In the genomic region with DNA sequence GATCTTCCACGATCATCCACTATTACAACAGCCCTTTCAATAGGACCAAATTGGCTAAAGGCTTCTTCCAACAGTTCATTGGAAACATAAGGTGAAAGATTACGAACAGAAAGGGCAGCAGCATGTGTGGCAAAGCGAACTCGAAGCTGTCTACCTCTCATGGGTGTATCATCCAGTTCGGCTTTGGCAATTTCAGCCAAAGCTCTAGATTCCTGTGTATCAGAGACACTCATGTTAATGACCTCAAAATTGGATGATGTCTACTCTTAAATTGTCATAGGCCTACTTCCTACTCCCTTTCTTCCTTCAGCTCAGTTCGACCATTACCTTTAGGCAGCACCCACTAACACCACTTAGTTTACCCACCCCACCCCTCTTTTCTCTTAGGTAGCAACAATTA, we compare ENCODE assay signal across 8 cellular contexts. TPM values are rescaled to one million over a fixed set of nuclear protein-coding genes. Genes with fewer than 3 reads are reported as not detected.
DNase-seq lines count a peak whose midpoint lies in the region; ATAC-seq and TF ChIP-seq lines count a peak whose summit lies in the region.

No MANE protein-coding gene starts in this region.

- peaks cover 17 to 59% (median 34%) of the 10 kb centered on the region in 3 donors for H3K36me3 ChIP-seq in esophagus squamous epithelium
- H3K36me3 ChIP-seq in prostate gland = peaks cover 20 to 27% of the 10 kb centered on the region in 2 donors

- H3K27me3 ChIP-seq in esophagus squamous epithelium = no peaks in the 10 kb centered on the region
- no peaks in the 10 kb centered on the region for H3K27me3 ChIP-seq in prostate gland (replicated peaks; ENCODE audit: insufficient read depth)

- intact Hi-C loops in esophagus squamous epithelium (cut with DNase I) = no loop called here
- intact Hi-C loops in prostate gland (cut with DNase I) = loop anchor here (5.0 kb wide), 1 partner anchor 367 kb away; the partner anchor contains the start of genes KIAA0319L and NCDN

- DNase-seq in GM12864 (ENCODE audit: low read depth) (no peak), RKO (ENCODE audit: low spot score) (peak; percentile 63), esophagus squamous epithelium (lab: John Stamatoyannopoulos, UW) (no peak), prostate gland (ENCODE audit: low spot score) (no peak), HEK293T (ENCODE audit: extremely low spot score) (no peak)

- H3K4me3 ChIP-seq in GM12864 (ENCODE audit: low read depth, low read length) (peak overlapping the region; percentile 93), esophagus squamous epithelium (peak overlapping the region; percentile 89 to 99 (median 96)), prostate gland (peak overlapping the region; percentile 97 to 100)

- POLR2A ChIA-PET in HEK293T (lab: Yijun Ruan, JAX) = interaction anchor here (1.1 to 1.2 kb wide), 2 partner anchors 13 to 18 kb away, joined by 3 read pairs; no protein-coding TSS in a partner anchor

- WGBS in esophagus squamous epithelium, 2 donors = 3% methylated on average over 6 of the region's 6 CpGs
- 3% methylated on average over 6 of the region's 6 CpGs for WGBS in prostate gland

- H3K4me1 ChIP-seq in esophagus squamous epithelium (peaks cover 7 to 69% (median 42%) of the 10 kb centered on the region in 3 donors), prostate gland (replicated peaks) (peaks cover 25% of the 10 kb centered on the region)

- TF ChIP-seq CTCF in GM12864 (IDR thresholded peaks at IDR 0.05; ENCODE audit: low read depth, low read length, missing control alignments) (no peak), esophagus squamous epithelium (IDR thresholded peaks at IDR 0.05) (no peak), prostate gland (IDR thresholded peaks at IDR 0.05) (no peak)

- H3K27ac ChIP-seq in esophagus squamous epithelium = peak overlapping the region in 3 of 4 donors; percentile 97 to 100 (median 99)
- H3K27ac ChIP-seq in prostate gland = peak overlapping the region; percentile 99

- no peaks in the 10 kb centered on the region for H3K9me3 ChIP-seq in esophagus squamous epithelium
- H3K9me3 ChIP-seq in prostate gland = no peaks in the 10 kb centered on the region

- CTCF ChIA-PET in HEK293T (lab: Yijun Ruan, JAX) = no interaction called here

- no peak for TF ChIP-seq POLR2A in esophagus squamous epithelium (IDR thresholded peaks at IDR 0.05)
- TF ChIP-seq POLR2A in prostate gland (IDR thresholded peaks at IDR 0.05) = no peak

- ATAC-seq in HG03457 (IDR thresholded peaks at IDR 0.05; ENCODE audit: unreplicated experiment) (no peak), HG03565 (IDR thresholded peaks at IDR 0.05; ENCODE audit: unreplicated experiment) (no peak), HG02571 (IDR thresholded peaks at IDR 0.05; ENCODE audit: unreplicated experiment) (no peak)

TF ChIP-seq in HEK293T, 16 proteins besides CTCF, POLR2A, EP300 and RAD21:
- TF ChIP-seq L3MBTL2 (conservative IDR thresholded peaks at IDR 0.05) (no peak), HDGF (IDR thresholded peaks at IDR 0.05; ENCODE audit: borderline replicate concordance) (no peak), LEF1 (IDR thresholded peaks at IDR 0.05; ENCODE audit: borderline replicate concordance) (no peak), FOXM1 (IDR thresholded peaks at IDR 0.05; ENCODE audit: borderline replicate concordance) (no peak), ELF4 (IDR thresholded peaks at IDR 0.05) (no peak), TARDBP (IDR thresholded peaks at IDR 0.05) (no peak), FOXK2 (IDR thresholded peaks at IDR 0.05) (no peak), FOXA1 (IDR thresholded peaks at IDR 0.05) (no peak), SUZ12 (IDR thresholded peaks at IDR 0.05) (no peak), CTBP1 (IDR thresholded peaks at IDR 0.05; ENCODE audit: borderline replicate concordance) (no peak), SP1 (IDR thresholded peaks at IDR 0.05) (no peak), NFRKB (IDR thresholded peaks at IDR 0.05) (no peak), ARNT (IDR thresholded peaks at IDR 0.05) (no peak), ZNF384 (IDR thresholded peaks at IDR 0.05) (no peak), BHLHE40 (IDR thresholded peaks at IDR 0.05; ENCODE audit: borderline replicate concordance) (no peak)
- TF ChIP-seq, protein P1, sequence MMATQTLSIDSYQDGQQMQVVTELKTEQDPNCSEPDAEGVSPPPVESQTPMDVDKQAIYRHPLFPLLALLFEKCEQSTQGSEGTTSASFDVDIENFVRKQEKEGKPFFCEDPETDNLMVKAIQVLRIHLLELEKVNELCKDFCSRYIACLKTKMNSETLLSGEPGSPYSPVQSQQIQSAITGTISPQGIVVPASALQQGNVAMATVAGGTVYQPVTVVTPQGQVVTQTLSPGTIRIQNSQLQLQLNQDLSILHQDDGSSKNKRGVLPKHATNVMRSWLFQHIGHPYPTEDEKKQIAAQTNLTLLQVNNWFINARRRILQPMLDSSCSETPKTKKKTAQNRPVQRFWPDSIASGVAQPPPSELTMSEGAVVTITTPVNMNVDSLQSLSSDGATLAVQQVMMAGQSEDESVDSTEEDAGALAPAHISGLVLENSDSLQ (IDR thresholded peaks at IDR 0.05) = no peak
TF ChIP-seq in HEK293T: peak in this region for 0.

RNA-seq across cellular contexts. Expression of gene SFPQ, which starts 2.2 kb away (rescaled TPM):
- 100 to 1,000 TPM in 3 of 4 donors, 10 to 100 TPM in 1; 99.6 to 222 (median 155) TPM for total RNA-seq in esophagus squamous epithelium
- total RNA-seq in prostate gland = 100 to 1,000 TPM; 178 to 311 TPM
